ENCODE assay signal across 1 cellular context in genomic region chr3:144129536-144130214, GRCh38.
A peak's percentile ranks its signal among the peaks of the same experiment; 100 is the strongest.
TF ChIP-seq lines count a peak whose summit lies in the region.

No MANE protein-coding gene starts in this region.

TF ChIP-seq in GM12878, 131 proteins besides CTCF, POLR2A, EP300 and RAD21 (continues in another document):
- 0 out of 4 replicates have a peak, but pooled peaks of 1 of the 2 experiments have one; percentile 35 for TF ChIP-seq CEBPB (IDR thresholded peaks at IDR 0.05; ENCODE audit: borderline replicate concordance in 1 of 2, low read depth in 2 of 2, low read length in 2 of 2)
- TF ChIP-seq MEF2A (IDR thresholded peaks at IDR 0.05; ENCODE audit: insufficient read depth, low read depth, low read length) = peak; percentile 95
- no peak for TF ChIP-seq NBN (IDR thresholded peaks at IDR 0.05)
- TF ChIP-seq DPF2 (IDR thresholded peaks at IDR 0.05) = no peak
- no peak for TF ChIP-seq SIN3A (IDR thresholded peaks at IDR 0.05; ENCODE audit: low read depth, low read length)
- peak; percentile 99 for TF ChIP-seq TCF7 (IDR thresholded peaks at IDR 0.05; ENCODE audit: borderline replicate concordance)
- TF ChIP-seq BMI1 (IDR thresholded peaks at IDR 0.05; ENCODE audit: borderline replicate concordance) = no peak
- TF ChIP-seq IKZF2 (IDR thresholded peaks at IDR 0.05) = peak; percentile 42 to 70; a peak in 3 of 4 replicates
- no peak for TF ChIP-seq SP1 (IDR thresholded peaks at IDR 0.05; ENCODE audit: low read depth, low read length)
- peak; percentile 43; the same call in 1 of the 2 replicates for TF ChIP-seq ATF7 (IDR thresholded peaks at IDR 0.05; ENCODE audit: low read depth)
- TF ChIP-seq FOS (IDR thresholded peaks at IDR 0.05; ENCODE audit: borderline replicate concordance, extremely low read depth, insufficient read length) = no peak
- no peak for TF ChIP-seq TAF1 (IDR thresholded peaks at IDR 0.05; ENCODE audit: borderline replicate concordance, low read depth, low read length)
- peak; percentile 45; the same call in 1 of the 2 replicates for TF ChIP-seq IKZF1 (conservative IDR thresholded peaks at IDR 0.05)
- TF ChIP-seq SMC3 (IDR thresholded peaks at IDR 0.05; ENCODE audit: borderline replicate concordance, low read length) = no peak
- TF ChIP-seq NR2C2 (IDR thresholded peaks at IDR 0.05; ENCODE audit: borderline replicate concordance, control insufficient read depth, insufficient read length, low read depth) = no peak
- TF ChIP-seq HDGF (IDR thresholded peaks at IDR 0.05) = no peak
- TF ChIP-seq REST (IDR thresholded peaks at IDR 0.05; ENCODE audit: low read depth, low read length) = no peak
- TF ChIP-seq BCL11A (IDR thresholded peaks at IDR 0.05; ENCODE audit: low read depth, low read length) = peak; percentile 65
- peak; percentile 80 for TF ChIP-seq MEF2B (IDR thresholded peaks at IDR 0.05; ENCODE audit: partially characterized antibody, poor library complexity, severe bottlenecking)
- no peak for TF ChIP-seq ASH2L (IDR thresholded peaks at IDR 0.05; ENCODE audit: borderline replicate concordance, low read depth)
- TF ChIP-seq MYB (IDR thresholded peaks at IDR 0.05; ENCODE audit: borderline replicate concordance, low read depth, low read length) = no peak
- no peak for TF ChIP-seq STAT1 (conservative IDR thresholded peaks at IDR 0.05)
- TF ChIP-seq SREBF2 (IDR thresholded peaks at IDR 0.05; ENCODE audit: low read length) = no peak
- no peak for TF ChIP-seq CHD2 (IDR thresholded peaks at IDR 0.05; ENCODE audit: borderline replicate concordance, low read depth, low read length)
- TF ChIP-seq CBX5 (IDR thresholded peaks at IDR 0.05; ENCODE audit: low read depth) = 0 out of 2 replicates have a peak, but pooled peaks have one; percentile 4
- TF ChIP-seq BCL3 (IDR thresholded peaks at IDR 0.05; ENCODE audit: borderline replicate concordance, insufficient read depth, low read depth, low read length, poor library complexity, severe bottlenecking) = peak; percentile 29
- TF ChIP-seq CBFB (IDR thresholded peaks at IDR 0.05; ENCODE audit: low read depth) = peak; percentile 77
- TF ChIP-seq MXI1 (IDR thresholded peaks at IDR 0.05; ENCODE audit: low read depth, low read length) = no peak
- TF ChIP-seq CREM (IDR thresholded peaks at IDR 0.05; ENCODE audit: low read depth) = peak; percentile 84
- no peak for TF ChIP-seq GATAD2B (conservative IDR thresholded peaks at IDR 0.05; ENCODE audit: low read depth)
- no peak for TF ChIP-seq ZNF384 (IDR thresholded peaks at IDR 0.05; ENCODE audit: borderline replicate concordance, low read depth, low read length)
- TF ChIP-seq YY1 (IDR thresholded peaks at IDR 0.05; ENCODE audit: low read depth, low read length) = no peak
- TF ChIP-seq YBX1 (IDR thresholded peaks at IDR 0.05) = no peak
- TF ChIP-seq IRF4 (IDR thresholded peaks at IDR 0.05; ENCODE audit: low read depth, low read length) = peak; percentile 50; the same call in 1 of the 2 replicates
- peak; percentile 18 for TF ChIP-seq SKIL (IDR thresholded peaks at IDR 0.05; ENCODE audit: low read depth, poor library complexity, severe bottlenecking)
- TF ChIP-seq EZH2 (IDR thresholded peaks at IDR 0.05; ENCODE audit: borderline replicate concordance, control insufficient read depth, low read depth, low read length) = no peak
- TF ChIP-seq RBBP5 (conservative IDR thresholded peaks at IDR 0.05) = no peak
- TF ChIP-seq EED (IDR thresholded peaks at IDR 0.05; ENCODE audit: low read depth) = peak; percentile 90
- no peak; the same call in 1 of the 2 replicates for TF ChIP-seq PML (IDR thresholded peaks at IDR 0.05; ENCODE audit: low read length)
- TF ChIP-seq ZBED1 (IDR thresholded peaks at IDR 0.05; ENCODE audit: borderline replicate concordance) = peak; percentile 61; the same call in 1 of the 2 replicates
- no peak for TF ChIP-seq HDAC2 (IDR thresholded peaks at IDR 0.05)
- no peak for TF ChIP-seq MAX (IDR thresholded peaks at IDR 0.05; ENCODE audit: low read depth, low read length)
- TF ChIP-seq RUNX3 (IDR thresholded peaks at IDR 0.05; ENCODE audit: low read length) = peak; percentile 98
- no peak for TF ChIP-seq RFX5 (IDR thresholded peaks at IDR 0.05; ENCODE audit: low read depth, low read length)
- peak; percentile 63; the same call in 1 of the 2 replicates for TF ChIP-seq TBL1XR1 (IDR thresholded peaks at IDR 0.05; ENCODE audit: low read depth, low read length)
- peak; percentile 87; the same call in 1 of the 2 replicates for TF ChIP-seq MTA3 (IDR thresholded peaks at IDR 0.05; ENCODE audit: borderline replicate concordance, low read length)
- TF ChIP-seq SMAD1 (IDR thresholded peaks at IDR 0.05; ENCODE audit: low read depth, partially characterized antibody) = no peak
- TF ChIP-seq E2F4 (IDR thresholded peaks at IDR 0.05; ENCODE audit: low read depth, low read length) = no peak
- TF ChIP-seq NR2F1 (conservative IDR thresholded peaks at IDR 0.05) = no peak
- TF ChIP-seq ATF2 (IDR thresholded peaks at IDR 0.05; ENCODE audit: low read length) = peak; percentile 90
- no peak for TF ChIP-seq ZBTB40 (IDR thresholded peaks at IDR 0.05; ENCODE audit: borderline replicate concordance)
- TF ChIP-seq TARDBP (IDR thresholded peaks at IDR 0.05; ENCODE audit: borderline replicate concordance) = no peak
- peak; percentile 90 for TF ChIP-seq MTA2 (IDR thresholded peaks at IDR 0.05; ENCODE audit: low read depth)
- no peak for TF ChIP-seq STAT3 (IDR thresholded peaks at IDR 0.05; ENCODE audit: low read depth, low read length)
- TF ChIP-seq NFIC (IDR thresholded peaks at IDR 0.05; ENCODE audit: low read depth, low read length) = peak; percentile 97
- no peak for TF ChIP-seq IRF3 (IDR thresholded peaks at IDR 0.05)
- TF ChIP-seq FOXM1 (IDR thresholded peaks at IDR 0.05; ENCODE audit: low read depth, low read length) = peak; percentile 93
- no peak for TF ChIP-seq SIX5 (IDR thresholded peaks at IDR 0.05; ENCODE audit: low read depth, low read length, severe bottlenecking)
- no peak for TF ChIP-seq NFXL1 (IDR thresholded peaks at IDR 0.05; ENCODE audit: borderline replicate concordance)
- peak; percentile 43; the same call in 1 of the 2 replicates for TF ChIP-seq CREB1 (IDR thresholded peaks at IDR 0.05; ENCODE audit: low read depth)
